ENCODE assay signal across 8 cellular contexts in genomic region chr17:59372138-59372751, GRCh38. TPM values are rescaled to one million over a fixed set of nuclear protein-coding genes. Genes with fewer than 3 reads are reported as not detected.
DNase-seq lines count a peak whose midpoint lies in the region; ATAC-seq and TF ChIP-seq lines count a peak whose summit lies in the region.

No MANE protein-coding gene starts in this region.

- no peaks in the 10 kb centered on the region for H3K36me3 Mint-ChIP-seq in activated T-helper 17 cell treated with anti-CD3 and anti-CD28 coated beads, Interleukin-2, amount 50 U/mL, for 72 hours (ENCODE audit: low read depth)

- H3K9me3 ChIP-seq in right cardiac atrium (ENCODE audit: control insufficient read depth, low read length) = no peaks in the 10 kb centered on the region
- no peaks in the 10 kb centered on the region for H3K9me3 ChIP-seq in smooth muscle cell (replicated peaks; ENCODE audit: low read depth)

- WGBS in right cardiac atrium = 3% methylated on average over 2 of the region's 2 CpGs
- 5% methylated on average over 2 of the region's 2 CpGs for WGBS in smooth muscle cell (ENCODE audit: low lambda C conversion rate)

- no peaks in the 10 kb centered on the region for H3K9me3 Mint-ChIP-seq in activated T-helper 17 cell treated with anti-CD3 and anti-CD28 coated beads, Interleukin-2, amount 50 U/mL, for 72 hours

- DNase-seq in DMS53 (lab: John Stamatoyannopoulos, UW) (peak; percentile 39), DMS53 treated with DMSO at 0.1 percent for 48 hours (lab: John Stamatoyannopoulos, UW; ENCODE audit: unreplicated experiment) (no peak), right cardiac atrium (peak in 1 of 3 donors; percentile 51), smooth muscle cell (lab: John Stamatoyannopoulos, UW; ENCODE audit: unreplicated experiment) (no peak), NCI-H226 (no peak)

- no peak overlapping the region for H3K9ac ChIP-seq in smooth muscle cell (ENCODE audit: low read depth)

- H3K27me3 ChIP-seq in right cardiac atrium (ENCODE audit: control insufficient read depth, insufficient read depth) = no peaks in the 10 kb centered on the region
- H3K27me3 ChIP-seq in smooth muscle cell (ENCODE audit: low read depth) = no peaks in the 10 kb centered on the region

- H3K36me3 ChIP-seq in smooth muscle cell (ENCODE audit: low read depth) = no peaks in the 10 kb centered on the region

- H3F3A ChIP-seq in smooth muscle cell (ENCODE audit: low read depth) = peaks cover 13% of the 10 kb centered on the region

- no peak for TF ChIP-seq CTCF in smooth muscle cell (IDR thresholded peaks at IDR 0.05; ENCODE audit: borderline replicate concordance, insufficient read depth, poor library complexity, severe bottlenecking)

- peak overlapping the region; percentile 61 for H3K4me2 ChIP-seq in smooth muscle cell

- peak overlapping the region; percentile 74 for H3K4me3 Mint-ChIP-seq in activated T-helper 17 cell treated with anti-CD3 and anti-CD28 coated beads, Interleukin-2, amount 50 U/mL, for 72 hours

- H3K27ac ChIP-seq in right cardiac atrium (ENCODE audit: low read length) (peak overlapping the region; percentile 97), smooth muscle cell (ENCODE audit: low read depth) (peak overlapping the region; percentile 65)

- peaks cover 19% of the 10 kb centered on the region for H3K79me2 ChIP-seq in smooth muscle cell (ENCODE audit: low read depth)

- H2AFZ ChIP-seq in smooth muscle cell (ENCODE audit: low read depth) = no peak overlapping the region

- H3K27ac Mint-ChIP-seq in activated T-helper 17 cell treated with anti-CD3 and anti-CD28 coated beads, Interleukin-2, amount 50 U/mL, for 72 hours = peak overlapping the region; percentile 92

- peaks cover 56% of the 10 kb centered on the region for H3K4me1 Mint-ChIP-seq in activated T-helper 17 cell treated with anti-CD3 and anti-CD28 coated beads, Interleukin-2, amount 50 U/mL, for 72 hours

- H3K4me1 ChIP-seq in right cardiac atrium (ENCODE audit: control insufficient read depth, insufficient read depth, low read length) (peaks cover 55% of the 10 kb centered on the region), smooth muscle cell (ENCODE audit: low read depth) (peaks cover 58% of the 10 kb centered on the region)

- H3K4me3 ChIP-seq in right cardiac atrium (ENCODE audit: low read length) (no peak overlapping the region), smooth muscle cell (no peak overlapping the region)

- ATAC-seq in HG03442 (IDR thresholded peaks at IDR 0.05; ENCODE audit: unreplicated experiment) = peak; percentile 47
- ATAC-seq in activated T-helper 17 cell treated with anti-CD3 and anti-CD28 coated beads, Interleukin-2, amount 50 U/mL, for 72 hours (replicated peaks) = peak; percentile 63
- ATAC-seq in right cardiac atrium = peak; percentile 79 to 92
- ATAC-seq in GM19397 (IDR thresholded peaks at IDR 0.05; ENCODE audit: unreplicated experiment) = no peak

- intact Hi-C loops in right cardiac atrium (cut with DNase I) = loop anchor here in 1 of 4 donors (5.0 kb wide), 1 partner anchor 45 kb away; no protein-coding TSS in a partner anchor

- no peaks in the 10 kb centered on the region for H3K27me3 Mint-ChIP-seq in activated T-helper 17 cell treated with anti-CD3 and anti-CD28 coated beads, Interleukin-2, amount 50 U/mL, for 72 hours

- no peaks in the 10 kb centered on the region for H4K20me1 ChIP-seq in smooth muscle cell (ENCODE audit: low read depth)

RNA-seq across cellular contexts. Expression of gene YPEL2, which starts 40.8 kb away (rescaled TPM):
- 10 to 100 TPM; 11.6 to 20.0 TPM for total RNA-seq in activated T-helper 17 cell treated with anti-CD3 and anti-CD28 coated beads, Interleukin-2, amount 50 U/mL, for 72 hours
- 10 to 100 TPM; 14.5 to 33.9 (median 23.2) TPM for total RNA-seq in right cardiac atrium
- polyA plus RNA-seq in right cardiac atrium = 12.5 TPM
- total RNA-seq in smooth muscle cell = 8.0 and 9.6 TPM in 2 replicates
- polyA plus RNA-seq in smooth muscle cell = 4.0 and 8.2 TPM in 2 replicates
